ENCODE assay signal across 9 cellular contexts in genomic region chr6:150857062-150857905, GRCh38. TPM values are rescaled to one million over a fixed set of nuclear protein-coding genes. Genes with fewer than 3 reads are reported as not detected.
DNase-seq lines count a peak whose midpoint lies in the region; ATAC-seq and TF ChIP-seq lines count a peak whose summit lies in the region.
"Had no signal": no experiment of that assay in that cellular context is flagged by ENCODE, and none has a peak within 500 bp of the region (broad histone marks: within the 10 kb centered on the region; RNA-seq: fewer than 3 reads in every experiment).

No MANE protein-coding gene starts in this region.

- H3K4me1 ChIP-seq in uterus: no peaks in the 10 kb centered on the region

- peaks cover 7% of the 10 kb centered on the region for H3K27me3 Mint-ChIP-seq in activated naive CD4-positive, alpha-beta T cell treated with anti-CD3 and anti-CD28 coated beads for 36 hours (ENCODE audit: low read depth)

- TF ChIP-seq POLR2A in uterus (IDR thresholded peaks at IDR 0.05): no peak

- CTCF ChIA-PET in activated naive CD4-positive, alpha-beta T cell treated with anti-CD3 and anti-CD28 coated beads for 36 hours (lab: Charles Lee): no interaction called here

- no peaks in the 10 kb centered on the region for H3K9me3 ChIP-seq in uterus

- ATAC-seq in GM19324 (IDR thresholded peaks at IDR 0.05; ENCODE audit: low FRiP score, unreplicated experiment): no peak
- ATAC-seq in HG02981 (IDR thresholded peaks at IDR 0.05; ENCODE audit: unreplicated experiment): no peak

- intact Hi-C loops in activated naive CD4-positive, alpha-beta T cell treated with anti-CD3 and anti-CD28 coated beads for 36 hours (cut with micrococcal nuclease): loop anchor here (1.0 kb wide), 1 partner anchor 8 kb away; the partner anchor contains the start of gene MTHFD1L
- intact Hi-C loops in uterus (cut with DNase I; ENCODE audit: low total_unique reads): no loop called here

- peak overlapping the region; percentile 86 for H3K27ac Mint-ChIP-seq in activated naive CD4-positive, alpha-beta T cell treated with anti-CD3 and anti-CD28 coated beads for 36 hours

- H3K36me3 Mint-ChIP-seq in activated naive CD4-positive, alpha-beta T cell treated with anti-CD3 and anti-CD28 coated beads for 36 hours (ENCODE audit: low read depth): no peaks in the 10 kb centered on the region

- no peak for TF ChIP-seq CTCF in uterus (IDR thresholded peaks at IDR 0.05)

- no peaks in the 10 kb centered on the region for H3K36me3 ChIP-seq in uterus

- peak; percentile 9 for DNase-seq in activated naive CD4-positive, alpha-beta T cell treated with anti-CD3 and anti-CD28 coated beads for 36 hours
- DNase-seq in activated naive CD4-positive, alpha-beta T cell (lab: John Stamatoyannopoulos, UW): no peak
- DNase-seq in astrocyte of the hippocampus (ENCODE audit: low read depth, low spot score): peak; percentile 96
- DNase-seq in kidney tubule cell (ENCODE audit: low spot score): peak; percentile 94
- DNase-seq in uterus: peak in 1 of 2 donors; percentile 31
- no peak for DNase-seq in NCI-H1092 (lab: John Stamatoyannopoulos, UW)
- DNase-seq: NCI-H82 had no signal

- no peaks in the 10 kb centered on the region for H3K9me3 Mint-ChIP-seq in activated naive CD4-positive, alpha-beta T cell treated with anti-CD3 and anti-CD28 coated beads for 36 hours

- peak overlapping the region; percentile 74 to 87 for H3K27ac ChIP-seq in uterus

- no peak overlapping the region for H3K4me3 ChIP-seq in uterus

- H3K27me3 ChIP-seq in uterus: no peaks in the 10 kb centered on the region

- H3K4me1 Mint-ChIP-seq in activated naive CD4-positive, alpha-beta T cell treated with anti-CD3 and anti-CD28 coated beads for 36 hours (ENCODE audit: low read depth): peaks cover 14% of the 10 kb centered on the region

- no peak overlapping the region for H3K4me3 Mint-ChIP-seq in activated naive CD4-positive, alpha-beta T cell treated with anti-CD3 and anti-CD28 coated beads for 36 hours

RNA-seq across cellular contexts. Expression of gene MTHFD1L, which starts 8.2 kb away (rescaled TPM):
- 100 to 1,000 TPM; 181 to 194 TPM for total RNA-seq in activated naive CD4-positive, alpha-beta T cell treated with anti-CD3 and anti-CD28 coated beads for 36 hours
- total RNA-seq in uterus: 10 to 100 TPM in 3 of 4 donors, 1 to 10 TPM in 1; 4.1 to 19.9 (median 16.6) TPM

Comparison
In these comparisons a context has a peak if more than half of its experiments do, and no peak if none do; other contexts are left out.
1. DNase-seq: peak in activated naive CD4-positive, alpha-beta T cell treated with anti-CD3 and anti-CD28 coated beads for 36 hours (single experiment), astrocyte of the hippocampus (single experiment) and kidney tubule cell (single experiment); none in activated naive CD4-positive, alpha-beta T cell (0 of 4) and NCI-H1092 (single experiment).
2. RNA of gene MTHFD1L, which starts 8.2 kb away (total RNA-seq): 181 to 194 TPM in activated naive CD4-positive, alpha-beta T cell treated with anti-CD3 and anti-CD28 coated beads for 36 hours; 4.1 to 19.9 TPM in uterus; every median in the first group is over 4 times any median in the second.